In genomic region chr22:21444701-21445436, GRCh38 we compare ENCODE assay signal across 21 cellular contexts. TPM values are rescaled to one million over a fixed set of nuclear protein-coding genes. Genes with fewer than 3 reads are reported as not detected.
DNase-seq lines count a peak whose midpoint lies in the region; ATAC-seq and TF ChIP-seq lines count a peak whose summit lies in the region.
"Had no signal": no experiment of that assay in that cellular context is flagged by ENCODE, and none has a peak within 500 bp of the region (broad histone marks: within the 10 kb centered on the region; RNA-seq: fewer than 3 reads in every experiment).

No MANE protein-coding gene starts in this region.

- peaks cover 6% of the 10 kb centered on the region for H3K36me3 Mint-ChIP-seq in MCF 10A (ENCODE audit: insufficient read depth, unreplicated experiment)

- H3K27me3 Mint-ChIP-seq in MCF 10A (ENCODE audit: insufficient read depth, unreplicated experiment): no peaks in the 10 kb centered on the region

- no TSS peak for BruUV-seq in MCF 10A (replicated peaks; lab: Mats Ljungman, UMichigan)

- H3K36me3 ChIP-seq in BLaER1 (peaks cover 63% of the 10 kb centered on the region), HEK293 (ENCODE audit: control insufficient read depth in 2 of 2, insufficient read depth in 1 of 2, low read length in 2 of 2) (peaks cover 0 to 47% of the 10 kb centered on the region in 2 experiments; a peak in 1 of 3 replicates)

- H3K9me3 ChIP-seq in BLaER1: no peaks in the 10 kb centered on the region
- no peaks in the 10 kb centered on the region for H3K9me3 ChIP-seq in HEK293 (ENCODE audit: control insufficient read depth, insufficient read depth, low read depth, low read length)
- H3K9me3 ChIP-seq in right cardiac atrium (ENCODE audit: control insufficient read depth, low read length): no peaks in the 10 kb centered on the region
- H3K9me3 ChIP-seq: ascending aorta, gastrocnemius medialis, thyroid gland had no signal

- no peak for ATAC-seq in right cardiac atrium
- no peak for ATAC-seq in HG03108 (IDR thresholded peaks at IDR 0.05; ENCODE audit: unreplicated experiment)
- ATAC-seq: gastrocnemius medialis had no signal

- intact Hi-C loops in right cardiac atrium (cut with DNase I): no loop called here
- intact Hi-C loops in posterior cingulate gyrus (cut with DNase I): no loop called here
- intact Hi-C loops in MCF 10A (cut with micrococcal nuclease): no loop called here

- H3K4me1 ChIP-seq in BLaER1 (peaks cover 77% of the 10 kb centered on the region), HEK293 (ENCODE audit: control insufficient read depth, insufficient read depth, low read length) (no peaks in the 10 kb centered on the region; the same call in 1 of the 2 replicates), right cardiac atrium (ENCODE audit: control insufficient read depth, insufficient read depth, low read length) (no peaks in the 10 kb centered on the region)
- H3K4me1 ChIP-seq: ascending aorta had no signal

- peak overlapping the region; percentile 82; the same call in 1 of the 2 replicates for H3K27ac ChIP-seq in BLaER1
- no peak overlapping the region for H3K27ac ChIP-seq in HEK293 (ENCODE audit: extremely low read depth, low read depth, low read length)
- no peak overlapping the region for H3K27ac ChIP-seq in right cardiac atrium (ENCODE audit: low read length)
- H3K27ac ChIP-seq: ascending aorta, C4-2B, coronary artery, epithelial cell of prostate, gastrocnemius medialis, thyroid gland had no signal

- H3K4me1 Mint-ChIP-seq in MCF 10A (ENCODE audit: insufficient read depth, unreplicated experiment): no peaks in the 10 kb centered on the region
- H3K4me1 Mint-ChIP-seq: neural crest cell had no signal

- no peak overlapping the region for H3K27ac Mint-ChIP-seq in MCF 10A (ENCODE audit: low read depth, unreplicated experiment)

- no peak overlapping the region for H3K4me3 ChIP-seq in BLaER1
- no peak overlapping the region for H3K4me3 ChIP-seq in HEK293 (ENCODE audit: low read depth, low read length)
- no peak overlapping the region for H3K4me3 ChIP-seq in right cardiac atrium (ENCODE audit: low read length)
- H3K4me3 ChIP-seq: ascending aorta, coronary artery, gastrocnemius medialis, thyroid gland had no signal

- DNase-seq in right cardiac atrium: peak; percentile 7 to 41 (median 16)
- peak in 6 of 10 donors; percentile 7 to 82 (median 46) for DNase-seq in posterior cingulate gyrus
- no peak for DNase-seq in SKM-1 (lab: John Stamatoyannopoulos, UW; ENCODE audit: unreplicated experiment)
- DNase-seq in RKO (ENCODE audit: low spot score): no peak
- DNase-seq in MCF 10A (ENCODE audit: unreplicated experiment): no peak
- DNase-seq: activated CD4-positive, alpha-beta T cell treated with anti-CD3 and anti-CD28 coated beads for 4 hours; DMS53; mesenchymal stem cell; NCI-H187 treated with DMSO at 0.1 percent for 48 hours; NCI-H524; T-helper 9 cell; thyroid gland had no signal

- H3K9me3 Mint-ChIP-seq in MCF 10A (ENCODE audit: unreplicated experiment): no peaks in the 10 kb centered on the region
- H3K9me3 Mint-ChIP-seq: neural crest cell had no signal

- CTCF ChIA-PET in HEK293 (lab: Yijun Ruan, JAX) (no interaction called here), MCF 10A (lab: Yijun Ruan, JAX) (interaction anchor here (1.5 kb wide), 1 partner anchor 8 kb away, joined by 3 read pairs; no protein-coding TSS in a partner anchor)

- H3K4me3 Mint-ChIP-seq in MCF 10A (ENCODE audit: unreplicated experiment): no peak overlapping the region
- H3K4me3 Mint-ChIP-seq: neural crest cell had no signal

- 91% methylated on average over 35 of the region's 35 CpGs for WGBS in right cardiac atrium

- peak overlapping the region; percentile 89 for H3K4me2 ChIP-seq in BLaER1

- POLR2A ChIA-PET in HEK293 (lab: Yijun Ruan, JAX) (no interaction called here), MCF 10A (lab: Yijun Ruan, JAX) (no interaction called here)

- TF ChIP-seq CTCF in HEK293 (tag by site-specific recombination; IDR thresholded peaks at IDR 0.05) (no peak), MCF 10A (IDR thresholded peaks at IDR 0.05; ENCODE audit: unreplicated experiment) (no peak)

- H3K27me3 ChIP-seq in BLaER1: no peaks in the 10 kb centered on the region
- no peaks in the 10 kb centered on the region for H3K27me3 ChIP-seq in right cardiac atrium (ENCODE audit: control insufficient read depth, insufficient read depth)
- H3K27me3 ChIP-seq: ascending aorta, gastrocnemius medialis, thyroid gland had no signal

- H4K20me1 ChIP-seq in BLaER1: peaks cover 67% of the 10 kb centered on the region

- no peak overlapping the region; the same call in 1 of the 2 replicates for H3K9ac ChIP-seq in BLaER1

TF ChIP-seq in HEK293, 187 proteins besides CTCF, POLR2A, EP300 and RAD21:
- TF ChIP-seq PATZ1 (tag by site-specific recombination; IDR thresholded peaks at IDR 0.05) (0 out of 2 replicates have a peak, but pooled peaks have one; percentile 16), ZNF555 (tag by site-specific recombination; conservative IDR thresholded peaks at IDR 0.05) (no peak)

RNA-seq across cellular contexts. Expression of gene TMEM191C, which starts 22.3 kb away (rescaled TPM):
- total RNA-seq in right cardiac atrium (1 to 10 TPM in 2 of 4 donors, under 1 TPM in 1, not detected in 1; 0.68 to 1.4 (median 1.2) TPM), MCF 10A (2022) (0.75 and 1.4 TPM in 2 replicates)
- 0.66 TPM for polyA plus RNA-seq in right cardiac atrium
- total RNA-seq: ascending aorta had no signal

RNA-seq across cellular contexts. Expression of gene HIC2, which starts 27.7 kb away (rescaled TPM):
- total RNA-seq in right cardiac atrium (1 to 10 TPM; 1.1 to 2.1 (median 1.8) TPM), MCF 10A (2022) (2.2 and 2.5 TPM in 2 replicates)
- polyA plus RNA-seq in right cardiac atrium: 1.7 TPM

Comparison
In these comparisons a context has a peak if more than half of its experiments do, and no peak if none do; other contexts are left out.
1. DNase-seq: peak in right cardiac atrium (3 of 3) and posterior cingulate gyrus (6 of 10); none in SKM-1 (single experiment), RKO (single experiment) and MCF 10A (single experiment).